In the genomic region with DNA sequence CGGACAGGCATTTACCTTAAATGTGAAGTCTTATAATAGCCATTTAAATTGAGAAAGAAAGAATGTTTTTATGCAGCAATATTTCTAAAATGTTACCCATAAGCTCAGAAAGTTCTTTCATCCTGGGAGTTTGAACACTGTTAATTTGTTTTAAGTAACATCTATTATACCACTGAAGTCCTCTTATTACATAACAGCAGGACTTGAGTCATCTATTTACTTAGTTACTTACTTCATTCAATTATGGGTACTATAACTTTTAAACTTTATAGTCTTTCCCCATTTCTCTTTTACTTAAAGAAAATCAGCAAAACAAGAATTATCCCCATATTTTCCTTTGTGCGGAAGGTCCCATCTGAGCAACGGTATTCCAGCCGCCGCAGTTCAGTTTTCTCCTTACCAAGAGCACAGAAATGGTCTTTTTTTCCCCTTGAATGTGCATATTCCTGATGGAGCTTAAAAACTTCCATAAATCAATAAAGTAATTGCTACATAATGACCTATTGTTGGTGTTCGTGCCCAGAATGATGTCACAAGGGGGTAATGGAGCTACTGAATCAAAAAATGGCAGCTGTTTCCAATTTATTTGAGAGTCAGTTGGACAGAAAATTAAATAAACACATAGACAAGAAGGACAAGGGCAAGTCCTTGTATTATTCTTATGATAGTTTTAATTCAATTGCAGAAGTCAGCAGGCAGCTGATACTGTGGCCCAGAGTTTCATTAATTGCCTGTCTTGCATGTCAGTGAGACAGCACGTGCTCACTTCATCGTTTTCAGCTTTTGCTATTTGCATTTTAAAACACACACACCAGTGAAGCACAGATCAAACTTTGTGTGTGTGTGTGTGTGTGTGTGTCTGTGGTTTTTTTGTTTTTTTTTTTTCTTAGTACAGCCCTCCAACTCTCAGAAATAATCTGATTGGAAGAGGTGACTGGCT, we compare ENCODE assay signal across 1 cellular context.
A peak's percentile ranks its signal among the peaks of the same experiment; 100 is the strongest.
TF ChIP-seq lines count a peak whose summit lies in the region.

No MANE protein-coding gene starts in this region.

TF ChIP-seq in HEK293, 187 proteins besides CTCF, POLR2A, EP300 and RAD21 (continued from another document):
- TF ChIP-seq, protein P1, sequence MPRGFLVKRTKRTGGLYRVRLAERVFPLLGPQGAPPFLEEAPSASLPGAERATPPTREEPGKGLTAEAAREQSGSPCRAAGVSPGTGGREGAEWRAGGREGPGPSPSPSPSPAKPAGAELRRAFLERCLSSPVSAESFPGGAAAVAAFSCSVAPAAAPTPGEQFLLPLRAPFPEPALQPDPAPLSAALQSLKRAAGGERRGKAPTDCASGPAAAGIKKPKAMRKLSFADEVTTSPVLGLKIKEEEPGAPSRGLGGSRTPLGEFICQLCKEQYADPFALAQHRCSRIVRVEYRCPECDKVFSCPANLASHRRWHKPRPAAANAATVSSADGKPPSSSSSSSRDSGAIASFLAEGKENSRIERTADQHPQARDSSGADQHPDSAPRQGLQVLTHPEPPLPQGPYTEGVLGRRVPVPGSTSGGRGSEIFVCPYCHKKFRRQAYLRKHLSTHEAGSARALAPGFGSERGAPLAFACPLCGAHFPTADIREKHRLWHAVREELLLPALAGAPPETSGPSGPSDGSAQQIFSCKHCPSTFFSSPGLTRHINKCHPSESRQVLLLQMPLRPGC (tag by site-specific recombination; IDR thresholded peaks at IDR 0.05), result peak; percentile 63
- TF ChIP-seq, protein P2, sequence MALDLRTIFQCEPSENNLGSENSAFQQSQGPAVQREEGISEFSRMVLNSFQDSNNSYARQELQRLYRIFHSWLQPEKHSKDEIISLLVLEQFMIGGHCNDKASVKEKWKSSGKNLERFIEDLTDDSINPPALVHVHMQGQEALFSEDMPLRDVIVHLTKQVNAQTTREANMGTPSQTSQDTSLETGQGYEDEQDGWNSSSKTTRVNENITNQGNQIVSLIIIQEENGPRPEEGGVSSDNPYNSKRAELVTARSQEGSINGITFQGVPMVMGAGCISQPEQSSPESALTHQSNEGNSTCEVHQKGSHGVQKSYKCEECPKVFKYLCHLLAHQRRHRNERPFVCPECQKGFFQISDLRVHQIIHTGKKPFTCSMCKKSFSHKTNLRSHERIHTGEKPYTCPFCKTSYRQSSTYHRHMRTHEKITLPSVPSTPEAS (tag by site-specific recombination; IDR thresholded peaks at IDR 0.05), result peak; percentile 31; the same call in 1 of the 2 replicates
- TF ChIP-seq ZEB2 (tag by site-specific recombination; IDR thresholded peaks at IDR 0.05) (peak; percentile 52), ZNF707 (tag by site-specific recombination; IDR thresholded peaks at IDR 0.05) (no peak), ZNF19 (tag by site-specific recombination; IDR thresholded peaks at IDR 0.05; ENCODE audit: low read depth) (no peak), ZNF701 (tag by site-specific recombination; IDR thresholded peaks at IDR 0.05) (no peak), ZNF423 (tag by site-specific recombination; IDR thresholded peaks at IDR 0.05) (no peak)
- TF ChIP-seq, protein P3, sequence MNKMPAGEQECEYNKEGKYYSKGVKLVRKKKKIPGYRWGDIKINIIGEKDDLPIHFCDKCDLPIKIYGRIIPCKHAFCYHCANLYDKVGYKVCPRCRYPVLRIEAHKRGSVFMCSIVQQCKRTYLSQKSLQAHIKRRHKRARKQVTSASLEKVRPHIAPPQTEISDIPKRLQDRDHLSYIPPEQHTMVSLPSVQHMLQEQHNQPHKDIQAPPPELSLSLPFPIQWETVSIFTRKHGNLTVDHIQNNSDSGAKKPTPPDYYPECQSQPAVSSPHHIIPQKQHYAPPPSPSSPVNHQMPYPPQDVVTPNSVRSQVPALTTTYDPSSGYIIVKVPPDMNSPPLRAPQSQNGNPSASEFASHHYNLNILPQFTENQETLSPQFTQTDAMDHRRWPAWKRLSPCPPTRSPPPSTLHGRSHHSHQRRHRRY (tag by site-specific recombination; IDR thresholded peaks at IDR 0.05), result no peak
